ENCODE assay signal across 1 cellular context in the genomic region with DNA sequence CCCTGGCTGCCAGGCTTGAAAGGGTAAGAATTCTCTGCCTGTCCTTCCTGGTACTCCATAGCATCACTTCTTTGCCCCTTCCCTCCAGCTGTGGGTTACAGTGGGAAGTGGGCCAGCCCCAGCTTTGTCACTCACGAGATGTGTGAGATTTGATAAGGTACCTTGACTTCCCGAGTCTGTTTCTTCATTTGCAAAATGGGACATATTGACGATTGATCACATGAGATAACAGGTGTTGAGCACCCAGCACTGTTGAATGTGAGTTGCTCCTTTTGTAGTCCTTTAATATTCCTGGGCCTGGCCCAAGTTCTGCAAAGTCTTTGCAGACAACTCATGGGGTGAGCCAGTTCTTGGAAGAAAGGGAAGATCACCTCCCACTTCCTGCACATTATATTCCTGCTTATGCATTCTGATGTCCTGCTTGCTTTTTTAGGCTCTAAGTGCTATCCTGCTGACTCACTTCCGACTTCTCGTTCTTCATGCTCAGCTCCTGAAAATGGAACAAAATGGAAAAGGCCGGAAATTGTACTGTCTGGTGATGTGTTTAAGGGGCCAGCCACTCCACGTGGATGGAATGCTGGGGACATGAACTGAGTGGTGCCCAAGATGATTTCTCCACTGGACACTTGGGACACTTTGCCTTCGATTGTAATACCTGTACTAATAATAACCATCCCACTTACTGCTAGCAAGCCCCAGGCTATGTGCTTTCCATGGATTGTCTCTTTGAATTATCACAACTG.
TF ChIP-seq lines count a peak whose summit lies in the region.

No MANE protein-coding gene starts in this region.

TF ChIP-seq in K562, 482 proteins besides CTCF, POLR2A, EP300 and RAD21 (continued from another document and continues in another):
- TF ChIP-seq, protein P1, sequence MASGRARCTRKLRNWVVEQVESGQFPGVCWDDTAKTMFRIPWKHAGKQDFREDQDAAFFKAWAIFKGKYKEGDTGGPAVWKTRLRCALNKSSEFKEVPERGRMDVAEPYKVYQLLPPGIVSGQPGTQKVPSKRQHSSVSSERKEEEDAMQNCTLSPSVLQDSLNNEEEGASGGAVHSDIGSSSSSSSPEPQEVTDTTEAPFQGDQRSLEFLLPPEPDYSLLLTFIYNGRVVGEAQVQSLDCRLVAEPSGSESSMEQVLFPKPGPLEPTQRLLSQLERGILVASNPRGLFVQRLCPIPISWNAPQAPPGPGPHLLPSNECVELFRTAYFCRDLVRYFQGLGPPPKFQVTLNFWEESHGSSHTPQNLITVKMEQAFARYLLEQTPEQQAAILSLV (tag; IDR thresholded peaks at IDR 0.05), result no peak
- TF ChIP-seq MTA1 (IDR thresholded peaks at IDR 0.05; ENCODE audit: borderline replicate concordance) (no peak; the same call in none of the 2 replicates), PURB (CRISPR knock-in tag; IDR thresholded peaks at IDR 0.05; ENCODE audit: low read depth) (no peak), SMAD2 (IDR thresholded peaks at IDR 0.05; ENCODE audit: low read depth, low read length) (no peak), PATZ1 (CRISPR knock-in tag; IDR thresholded peaks at IDR 0.05; ENCODE audit: borderline replicate concordance) (no peak), NFIC (IDR thresholded peaks at IDR 0.05) (peak; percentile 64), SNRNP70 (optimal IDR thresholded peaks at IDR 0.05; ENCODE audit: low read depth, low read length) (no peak), KAT7 (CRISPR knock-in tag; IDR thresholded peaks at IDR 0.05; ENCODE audit: borderline replicate concordance) (no peak), BRD4 (IDR thresholded peaks at IDR 0.05) (no peak), ZNF280B (CRISPR knock-in tag; IDR thresholded peaks at IDR 0.05) (no peak), RUNX1 (IDR thresholded peaks at IDR 0.05; ENCODE audit: low read depth) (no peak), BRF1 (IDR thresholded peaks at IDR 0.05; ENCODE audit: borderline replicate concordance, extremely low read depth, insufficient read length) (no peak), POLR2B (IDR thresholded peaks at IDR 0.05; ENCODE audit: low read depth, partially characterized antibody) (no peak), FOXJ2 (tag; IDR thresholded peaks at IDR 0.05) (no peak), ZNF507 (tag; conservative IDR thresholded peaks at IDR 0.05) (no peak), HMGN3 (IDR thresholded peaks at IDR 0.05; ENCODE audit: borderline replicate concordance, extremely low read depth, insufficient read length, low read depth, low read length) (no peak), TRIM24 (IDR thresholded peaks at IDR 0.05) (no peak), GABPA (tag; conservative IDR thresholded peaks at IDR 0.05; ENCODE audit: low read depth) (peak; percentile 81), ZNF699 (CRISPR knock-in tag; IDR thresholded peaks at IDR 0.05; ENCODE audit: insufficient replicate concordance) (no peak), ZNF3 (CRISPR knock-in tag; IDR thresholded peaks at IDR 0.05) (no peak), POLR2AphosphoS5 (IDR thresholded peaks at IDR 0.05; ENCODE audit: control insufficient read depth, insufficient read depth, low read depth, low read length) (no peak), ZNF311 (CRISPR knock-in tag; IDR thresholded peaks at IDR 0.05) (peak; percentile 72), SIX5 (IDR thresholded peaks at IDR 0.05; ENCODE audit: borderline replicate concordance in 1 of 2, insufficient read depth in 1 of 2, low read depth in 1 of 2, low read length in 2 of 2) (no peak), ELK3 (CRISPR knock-in tag; IDR thresholded peaks at IDR 0.05) (no peak), RBM17 (IDR thresholded peaks at IDR 0.05; ENCODE audit: borderline replicate concordance, low read depth, low read length) (no peak), ZNF57 (CRISPR knock-in tag; IDR thresholded peaks at IDR 0.05) (no peak), ZNF766 (CRISPR knock-in tag; conservative IDR thresholded peaks at IDR 0.05) (no peak), HMG20B (CRISPR knock-in tag; IDR thresholded peaks at IDR 0.05) (no peak), ILF3 (IDR thresholded peaks at IDR 0.05; ENCODE audit: borderline replicate concordance) (no peak), PHF21A (IDR thresholded peaks at IDR 0.05; ENCODE audit: borderline replicate concordance, low read depth) (no peak), ZNF318 (IDR thresholded peaks at IDR 0.05; ENCODE audit: borderline replicate concordance in 1 of 2, low read depth in 1 of 2) (no peak), RB1 (IDR thresholded peaks at IDR 0.05; ENCODE audit: low read depth) (no peak), PBX2 (CRISPR knock-in tag; IDR thresholded peaks at IDR 0.05; ENCODE audit: low read depth) (no peak), PBX2 (tag; conservative IDR thresholded peaks at IDR 0.05; ENCODE audit: low read depth) (no peak)
- TF ChIP-seq, protein P2, sequence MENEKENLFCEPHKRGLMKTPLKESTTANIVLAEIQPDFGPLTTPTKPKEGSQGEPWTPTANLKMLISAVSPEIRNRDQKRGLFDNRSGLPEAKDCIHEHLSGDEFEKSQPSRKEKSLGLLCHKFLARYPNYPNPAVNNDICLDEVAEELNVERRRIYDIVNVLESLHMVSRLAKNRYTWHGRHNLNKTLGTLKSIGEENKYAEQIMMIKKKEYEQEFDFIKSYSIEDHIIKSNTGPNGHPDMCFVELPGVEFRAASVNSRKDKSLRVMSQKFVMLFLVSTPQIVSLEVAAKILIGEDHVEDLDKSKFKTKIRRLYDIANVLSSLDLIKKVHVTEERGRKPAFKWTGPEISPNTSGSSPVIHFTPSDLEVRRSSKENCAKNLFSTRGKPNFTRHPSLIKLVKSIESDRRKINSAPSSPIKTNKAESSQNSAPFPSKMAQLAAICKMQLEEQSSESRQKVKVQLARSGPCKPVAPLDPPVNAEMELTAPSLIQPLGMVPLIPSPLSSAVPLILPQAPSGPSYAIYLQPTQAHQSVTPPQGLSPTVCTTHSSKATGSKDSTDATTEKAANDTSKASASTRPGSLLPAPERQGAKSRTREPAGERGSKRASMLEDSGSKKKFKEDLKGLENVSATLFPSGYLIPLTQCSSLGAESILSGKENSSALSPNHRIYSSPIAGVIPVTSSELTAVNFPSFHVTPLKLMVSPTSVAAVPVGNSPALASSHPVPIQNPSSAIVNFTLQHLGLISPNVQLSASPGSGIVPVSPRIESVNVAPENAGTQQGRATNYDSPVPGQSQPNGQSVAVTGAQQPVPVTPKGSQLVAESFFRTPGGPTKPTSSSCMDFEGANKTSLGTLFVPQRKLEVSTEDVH (IDR thresholded peaks at IDR 0.05; ENCODE audit: low read depth, partially characterized antibody), result no peak
- TF ChIP-seq, protein P3, sequence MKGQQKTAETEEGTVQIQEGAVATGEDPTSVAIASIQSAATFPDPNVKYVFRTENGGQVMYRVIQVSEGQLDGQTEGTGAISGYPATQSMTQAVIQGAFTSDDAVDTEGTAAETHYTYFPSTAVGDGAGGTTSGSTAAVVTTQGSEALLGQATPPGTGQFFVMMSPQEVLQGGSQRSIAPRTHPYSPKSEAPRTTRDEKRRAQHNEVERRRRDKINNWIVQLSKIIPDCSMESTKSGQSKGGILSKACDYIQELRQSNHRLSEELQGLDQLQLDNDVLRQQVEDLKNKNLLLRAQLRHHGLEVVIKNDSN (CRISPR knock-in tag; IDR thresholded peaks at IDR 0.05), result no peak
